1 cellular context compared by ENCODE assay signal in genomic region chr19:2248136-2249009, GRCh38.
TF ChIP-seq lines count a peak whose summit lies in the region.

No MANE protein-coding gene starts in this region.

TF ChIP-seq in GM23338, 12 proteins besides CTCF, POLR2A, EP300 and RAD21 (continued from another document):
- TF ChIP-seq ETS1 (IDR thresholded peaks at IDR 0.05) (no peak), CREB1 (CRISPR knock-in tag; IDR thresholded peaks at IDR 0.05; ENCODE audit: low read depth) (no peak), ZNF114 (CRISPR knock-in tag; IDR thresholded peaks at IDR 0.05) (no peak), EZH2 (IDR thresholded peaks at IDR 0.05; ENCODE audit: low read depth, unreplicated experiment) (no peak)
